19 cellular contexts compared by ENCODE assay signal in the genomic region with DNA sequence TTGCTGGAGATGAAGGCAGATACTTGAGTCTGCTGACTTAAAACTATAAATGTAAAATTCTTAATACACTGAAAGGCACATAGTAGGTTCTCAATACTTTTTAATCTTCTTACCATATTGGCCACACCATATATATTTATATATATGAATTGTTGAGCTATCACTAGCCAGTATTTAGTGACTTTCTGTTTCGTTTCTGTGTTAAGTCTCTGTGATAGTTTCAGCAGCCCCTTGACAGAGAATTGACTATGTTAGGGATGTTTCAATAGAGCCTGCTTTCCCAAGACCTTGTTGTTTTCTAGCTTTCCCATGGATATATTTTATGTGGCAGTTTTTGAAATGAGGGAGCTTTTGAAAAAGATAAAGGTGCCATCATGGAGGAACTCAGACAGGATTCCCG.
DNase-seq lines count a peak whose midpoint lies in the region; ATAC-seq and TF ChIP-seq lines count a peak whose summit lies in the region.
"Had no signal": no experiment of that assay in that cellular context is flagged by ENCODE, and none has a peak within 500 bp of the region (broad histone marks: within the 10 kb centered on the region; RNA-seq: fewer than 3 reads in every experiment).

No MANE protein-coding gene starts in this region.

- no peaks in the 10 kb centered on the region for H4K20me1 ChIP-seq in smooth muscle cell (ENCODE audit: low read depth)

- DNase-seq in MG63 (no peak), NCI-H345 treated with DMSO at 0.1 percent for 48 hours (lab: John Stamatoyannopoulos, UW; ENCODE audit: unreplicated experiment) (no peak), kidney tubule cell (ENCODE audit: low spot score) (no peak), gastrocnemius medialis (no peak), smooth muscle cell (lab: John Stamatoyannopoulos, UW; ENCODE audit: unreplicated experiment) (no peak)
- DNase-seq: Calu3; GOT3; Karpas-422; NCI-H1436 treated with DMSO at 0.1 percent for 48 hours; NCI-H2081; NCI-H526 treated with DMSO at 0.1 percent for 48 hours; NK-92 treated with Interleukin-12 subunit alpha and Interleukin-12 subunit beta, amount 100 ng/mL, for 24 hours; PC-9; SK-N-SH had no signal

- 94% methylated on average over 2 of the region's 2 CpGs for WGBS in smooth muscle cell (ENCODE audit: low lambda C conversion rate)

- in situ Hi-C loops in gastrocnemius medialis (cut with MboI; ENCODE audit: low sequenced_read_pairs in 4 of 4): no loop called here

- no peaks in the 10 kb centered on the region for H3K9me3 ChIP-seq in MG63
- H3K9me3 ChIP-seq in gastrocnemius medialis: no peaks in the 10 kb centered on the region
- no peaks in the 10 kb centered on the region for H3K9me3 ChIP-seq in smooth muscle cell (replicated peaks; ENCODE audit: low read depth)
- H3K9me3 ChIP-seq: A549, SK-N-SH had no signal

- no peaks in the 10 kb centered on the region for H3K36me3 ChIP-seq in MG63
- no peaks in the 10 kb centered on the region for H3K36me3 ChIP-seq in gastrocnemius medialis
- no peaks in the 10 kb centered on the region for H3K36me3 ChIP-seq in smooth muscle cell (ENCODE audit: low read depth)

- no peaks in the 10 kb centered on the region for H3K4me1 ChIP-seq in gastrocnemius medialis
- H3K4me1 ChIP-seq in smooth muscle cell (ENCODE audit: low read depth): peaks cover 14% of the 10 kb centered on the region
- H3K4me1 ChIP-seq: A549 had no signal

- no peaks in the 10 kb centered on the region for H3K27me3 ChIP-seq in MG63
- no peaks in the 10 kb centered on the region for H3K27me3 ChIP-seq in gastrocnemius medialis
- no peaks in the 10 kb centered on the region for H3K27me3 ChIP-seq in smooth muscle cell (ENCODE audit: low read depth)

- no peak for TF ChIP-seq POLR2A in gastrocnemius medialis (IDR thresholded peaks at IDR 0.05)

- no peaks in the 10 kb centered on the region for H3K79me2 ChIP-seq in smooth muscle cell (ENCODE audit: low read depth)

- peak overlapping the region; percentile 26 for H3K4me3 ChIP-seq in MG63
- H3K4me3 ChIP-seq in gastrocnemius medialis: no peak overlapping the region
- no peak overlapping the region for H3K4me3 ChIP-seq in smooth muscle cell
- H3K4me3 ChIP-seq: A549, PC-9 had no signal

- H3K27ac ChIP-seq in gastrocnemius medialis (no peak overlapping the region), smooth muscle cell (ENCODE audit: low read depth) (no peak overlapping the region)
- H3K27ac ChIP-seq: A549, PC-9 had no signal

- TF ChIP-seq CTCF in gastrocnemius medialis (IDR thresholded peaks at IDR 0.05 in 4 of 5, conservative IDR thresholded peaks at IDR 0.05 in 1 of 5): no peak
- TF ChIP-seq CTCF in smooth muscle cell (IDR thresholded peaks at IDR 0.05; ENCODE audit: borderline replicate concordance, insufficient read depth, poor library complexity, severe bottlenecking): no peak

- H3F3A ChIP-seq in smooth muscle cell (ENCODE audit: low read depth): no peaks in the 10 kb centered on the region

- peak; percentile 76 for ATAC-seq in GM18502 (IDR thresholded peaks at IDR 0.05; ENCODE audit: poor library complexity, unreplicated experiment)
- ATAC-seq in GM18909 (IDR thresholded peaks at IDR 0.05; ENCODE audit: poor library complexity, unreplicated experiment): peak; percentile 69
- ATAC-seq in GM21717 (IDR thresholded peaks at IDR 0.05; ENCODE audit: unreplicated experiment): peak; percentile 63
- ATAC-seq in gastrocnemius medialis: no peak
- ATAC-seq: A549, Right ventricle myocardium inferior had no signal

- no peak overlapping the region for H3K4me2 ChIP-seq in smooth muscle cell
- H3K4me2 ChIP-seq: A549, PC-9, SK-N-SH had no signal

- H3K9ac ChIP-seq in smooth muscle cell (ENCODE audit: low read depth): no peak overlapping the region
- H3K9ac ChIP-seq: SK-N-SH had no signal

- intact Hi-C loops in gastrocnemius medialis (cut with DNase I; ENCODE audit: low total_unique reads): no loop called here

- no peak overlapping the region for H2AFZ ChIP-seq in smooth muscle cell (ENCODE audit: low read depth)
- H2AFZ ChIP-seq: PC-9 had no signal

Comparison
In these comparisons a context has a peak if more than half of its experiments do, and no peak if none do; other contexts are left out.
1. ATAC-seq: peak in GM18502 (single experiment), GM18909 (single experiment) and GM21717 (single experiment); none in gastrocnemius medialis (0 of 2).